Comparison of ENCODE assay signal across 8 cellular contexts in the genomic region with DNA sequence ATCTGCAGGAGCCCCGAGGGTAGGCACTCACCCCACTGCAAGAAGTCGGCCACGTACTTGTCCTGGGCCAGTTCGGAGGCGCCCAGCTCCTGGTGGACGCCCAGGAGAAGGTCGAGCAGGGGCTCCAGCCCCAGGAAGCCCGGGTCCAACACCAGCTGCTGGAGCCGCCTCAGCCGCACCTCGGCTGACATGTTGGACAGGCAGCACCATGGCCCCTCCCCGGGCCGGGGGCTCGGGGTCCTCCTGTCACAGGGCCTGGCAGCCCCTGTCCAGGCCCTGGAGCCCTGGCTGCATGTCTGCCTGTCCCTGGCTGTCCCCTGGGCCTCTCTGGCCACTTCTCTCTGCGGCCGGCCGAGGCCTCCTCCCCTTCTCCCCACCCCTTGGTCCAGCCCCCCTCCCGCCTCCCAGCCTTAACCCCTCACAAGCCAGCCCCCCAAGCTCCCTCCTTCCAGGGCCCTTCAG. TPM values are rescaled to one million over a fixed set of nuclear protein-coding genes. Genes with fewer than 3 reads are reported as not detected.
DNase-seq lines count a peak whose midpoint lies in the region; ATAC-seq and TF ChIP-seq lines count a peak whose summit lies in the region.

A gene with protein sequence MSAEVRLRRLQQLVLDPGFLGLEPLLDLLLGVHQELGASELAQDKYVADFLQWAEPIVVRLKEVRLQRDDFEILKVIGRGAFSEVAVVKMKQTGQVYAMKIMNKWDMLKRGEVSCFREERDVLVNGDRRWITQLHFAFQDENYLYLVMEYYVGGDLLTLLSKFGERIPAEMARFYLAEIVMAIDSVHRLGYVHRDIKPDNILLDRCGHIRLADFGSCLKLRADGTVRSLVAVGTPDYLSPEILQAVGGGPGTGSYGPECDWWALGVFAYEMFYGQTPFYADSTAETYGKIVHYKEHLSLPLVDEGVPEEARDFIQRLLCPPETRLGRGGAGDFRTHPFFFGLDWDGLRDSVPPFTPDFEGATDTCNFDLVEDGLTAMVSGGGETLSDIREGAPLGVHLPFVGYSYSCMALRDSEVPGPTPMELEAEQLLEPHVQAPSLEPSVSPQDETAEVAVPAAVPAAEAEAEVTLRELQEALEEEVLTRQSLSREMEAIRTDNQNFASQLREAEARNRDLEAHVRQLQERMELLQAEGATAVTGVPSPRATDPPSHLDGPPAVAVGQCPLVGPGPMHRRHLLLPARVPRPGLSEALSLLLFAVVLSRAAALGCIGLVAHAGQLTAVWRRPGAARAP (minus strand): TSS at position 329 of the 462 bp plus-strand sequence. CDS start 138 bp downstream, at position 191.

- POLR2A ChIA-PET in activated CD8-positive, alpha-beta memory T cell treated with anti-CD3 and anti-CD28 coated beads for 36 hours (lab: Charles Lee) = interaction anchor here (0.5 to 1.6 kb wide), 4 partner anchors 13 to 1145 kb away, joined by 3 to 7 read pairs (median 4); partner anchors contain the start of gene SIX5

- ATAC-seq in upper lobe of left lung (ENCODE audit: low FRiP score in 2 of 2) = peak; percentile 0 to 51

- no peak for TF ChIP-seq EP300 in upper lobe of left lung (IDR thresholded peaks at IDR 0.05)

- H3K27ac Mint-ChIP-seq in mesothelial cell of epicardium = peak within 1 kb of the TSS; percentile 85

- CTCF ChIA-PET in activated CD8-positive, alpha-beta memory T cell treated with anti-CD3 and anti-CD28 coated beads for 36 hours (lab: Charles Lee) = interaction anchor here (0.6 to 1.7 kb wide), 4 partner anchors 8 to 65 kb away, joined by 3 to 6 read pairs (median 4); partner anchors contain the start of gene DMWD

- H3K27me3 ChIP-seq in upper lobe of left lung = no peaks in the 10 kb centered on the region

- TF ChIP-seq POLR2A in upper lobe of left lung (IDR thresholded peaks at IDR 0.05) = peak in 2 of 4 donors; percentile 19 to 25

- H3K27me3 Mint-ChIP-seq in mesothelial cell of epicardium (ENCODE audit: low read depth) = no peaks in the 10 kb centered on the region

- peaks cover 35 to 58% (median 43%) of the 10 kb centered on the region in 4 donors for H3K4me1 ChIP-seq in upper lobe of left lung

- no peaks in the 10 kb centered on the region for H3K9me3 ChIP-seq in upper lobe of left lung

- TF ChIP-seq CTCF in choroid plexus epithelial cell (conservative IDR thresholded peaks at IDR 0.05; ENCODE audit: low read depth, low read length) (no peak), mesothelial cell of epicardium (IDR thresholded peaks at IDR 0.05; ENCODE audit: unreplicated experiment) (no peak), upper lobe of left lung (IDR thresholded peaks at IDR 0.05) (no peak)

- H3K4me3 ChIP-seq in choroid plexus epithelial cell (ENCODE audit: low read depth, low read length) (peak within 1 kb of the TSS; percentile 64), upper lobe of left lung (peak within 1 kb of the TSS; percentile 17 to 58 (median 51))

- H3K9me3 Mint-ChIP-seq in mesothelial cell of epicardium = no peaks in the 10 kb centered on the region

- H3K36me3 Mint-ChIP-seq in mesothelial cell of epicardium = peaks cover 13% of the 10 kb centered on the region

- peak within 1 kb of the TSS; percentile 46 for H3K4me3 Mint-ChIP-seq in mesothelial cell of epicardium

- DNase-seq in activated CD8-positive, alpha-beta memory T cell treated with anti-CD3 and anti-CD28 coated beads for 24 hours = no peak
- DNase-seq in choroid plexus epithelial cell (ENCODE audit: low read depth) (no peak), mesothelial cell of epicardium (ENCODE audit: low spot score in 2 of 2, unreplicated experiment in 2 of 2) (no peak), upper lobe of left lung (peak in 1 of 2 donors; percentile 84), NCI-H1436 treated with DMSO at 0.1 percent for 48 hours (lab: John Stamatoyannopoulos, UW) (no peak), NCI-H345 (lab: John Stamatoyannopoulos, UW) (no peak), NCI-H446 treated with DMSO at 0.1 percent for 48 hours (lab: John Stamatoyannopoulos, UW) (no peak)

- WGBS in upper lobe of left lung, 2 donors = 18% methylated on average over 13 of the region's 18 CpGs; no CpG with 5 or more reads in 1 of the 2 donors

- H3K36me3 ChIP-seq in upper lobe of left lung = peaks cover 0 to 44% (median 27%) of the 10 kb centered on the region in 4 donors

- peaks cover 34% of the 10 kb centered on the region for H3K4me1 Mint-ChIP-seq in mesothelial cell of epicardium

- peak within 1 kb of the TSS; percentile 75 to 84 (median 82) for H3K27ac ChIP-seq in upper lobe of left lung

RNA-seq across cellular contexts. Expression of the gene that starts here (rescaled TPM):
- total RNA-seq in activated CD8-positive, alpha-beta memory T cell treated with anti-CD3 and anti-CD28 coated beads for 36 hours = 10 to 100 TPM; 19.0 to 22.2 TPM
- 126 to 130 TPM (median 127 TPM) in 3 replicates for total RNA-seq in mesothelial cell of epicardium
- 100 to 1,000 TPM in 1 of 6 donors, 10 to 100 TPM in 5; 24.2 to 192 (median 43.8) TPM for total RNA-seq in upper lobe of left lung
